Comparison of ENCODE assay signal across 8 cellular contexts in genomic region chr4:55395218-55395528, GRCh38. TPM values are rescaled to one million over a fixed set of nuclear protein-coding genes. Genes with fewer than 3 reads are reported as not detected.
DNase-seq lines count a peak whose midpoint lies in the region; ATAC-seq and TF ChIP-seq lines count a peak whose summit lies in the region.

No MANE protein-coding gene starts in this region.

- H3K9me2 ChIP-seq in HCT116 (ENCODE audit: insufficient read depth): no peaks in the 10 kb centered on the region

- peak overlapping the region; percentile 77 for H3K4me2 ChIP-seq in HCT116 (ENCODE audit: low read length)

- H3K4me1 ChIP-seq in BE2C: peaks cover 4% of the 10 kb centered on the region; the same call in 1 of the 2 replicates
- peaks cover 18 to 29% of the 10 kb centered on the region in 2 experiments for H3K4me1 ChIP-seq in HCT116 (ENCODE audit: control insufficient read depth in 1 of 2, insufficient read depth in 2 of 2, low read length in 2 of 2)
- H3K4me1 ChIP-seq in right lobe of liver: peaks cover 0 to 23% (median 0%) of the 10 kb centered on the region in 4 donors
- H3K4me1 ChIP-seq in vagina: peaks cover 26% of the 10 kb centered on the region

- WGBS in right lobe of liver (ENCODE audit: insufficient coverage, low coverage, low lambda C conversion rate, missing lambda C conversion rate): 2% methylated on average over 4 of the region's 4 CpGs

- peak; percentile 12; the same call in 1 of the 2 replicates for TF ChIP-seq RAD21 in HCT116 (IDR thresholded peaks at IDR 0.05; ENCODE audit: low read depth)

- H3K9me3 ChIP-seq in BE2C (no peaks in the 10 kb centered on the region), HCT116 (ENCODE audit: control insufficient read depth in 1 of 2, insufficient read depth in 1 of 2, low read depth in 1 of 2, low read length in 2 of 2) (no peaks in the 10 kb centered on the region), right lobe of liver (no peaks in the 10 kb centered on the region), vagina (no peaks in the 10 kb centered on the region)

- H3K79me2 ChIP-seq in HCT116 (ENCODE audit: insufficient read depth, low read length): peaks cover 42% of the 10 kb centered on the region

- H3K27me3 ChIP-seq in BE2C: no peaks in the 10 kb centered on the region
- no peaks in the 10 kb centered on the region for H3K27me3 ChIP-seq in HCT116 (ENCODE audit: insufficient read depth, low read length)
- no peaks in the 10 kb centered on the region for H3K27me3 ChIP-seq in right lobe of liver
- H3K27me3 ChIP-seq in vagina: no peaks in the 10 kb centered on the region

- peaks cover 10% of the 10 kb centered on the region for H3K36me3 ChIP-seq in BE2C
- H3K36me3 ChIP-seq in HCT116 (ENCODE audit: control insufficient read depth in 1 of 2, insufficient read depth in 2 of 2, low read length in 2 of 2): peaks cover 9 to 12% of the 10 kb centered on the region in 2 experiments; a peak in 3 of 4 replicates
- no peaks in the 10 kb centered on the region for H3K36me3 ChIP-seq in right lobe of liver
- H3K36me3 ChIP-seq in vagina: no peaks in the 10 kb centered on the region

- peaks cover 34% of the 10 kb centered on the region for H3K4me1 Mint-ChIP-seq in activated naive CD8-positive, alpha-beta T cell treated with anti-CD3 and anti-CD28 coated beads, Interleukin-2, amount 10 ng/mL, durations not matched to agents 7 days and 5 days

- no peaks in the 10 kb centered on the region for H3K27me3 Mint-ChIP-seq in activated naive CD8-positive, alpha-beta T cell treated with anti-CD3 and anti-CD28 coated beads, Interleukin-2, amount 10 ng/mL, durations not matched to agents 7 days and 5 days

- ATAC-seq in HCT116 (peak; percentile 1; the same call in 1 of the 2 replicates), right lobe of liver (no peak), GM21737 (IDR thresholded peaks at IDR 0.05; ENCODE audit: unreplicated experiment) (no peak)
- ATAC-seq in activated naive CD8-positive, alpha-beta T cell treated with anti-CD3 and anti-CD28 coated beads, Interleukin-2, amount 10 ng/mL, durations not matched to agents 7 days and 5 days (ENCODE audit: low read depth): no peak

- no peaks in the 10 kb centered on the region for H3K9me3 Mint-ChIP-seq in activated naive CD8-positive, alpha-beta T cell treated with anti-CD3 and anti-CD28 coated beads, Interleukin-2, amount 10 ng/mL, durations not matched to agents 7 days and 5 days

- H3K27ac ChIP-seq in HCT116 (ENCODE audit: low read depth, low read length) (peak overlapping the region; percentile 90), right lobe of liver (peak overlapping the region; percentile 88 to 97 (median 94)), vagina (peak overlapping the region; percentile 99)

- CTCF ChIA-PET in HCT116 (lab: Charles Lee): interaction anchor here (0.6 to 0.9 kb wide), 2 partner anchors 35 to 554 kb away, joined by 3 read pairs; partner anchors contain the start of gene CEP135

- no peak for DNase-seq in BE2C
- no peak for DNase-seq in HCT116 (ENCODE audit: low read depth, low spot score)
- no peak for DNase-seq in activated naive CD8-positive, alpha-beta T cell treated with anti-CD3 and anti-CD28 coated beads, Interleukin-2, amount 10 ng/mL, durations not matched to agents 7 days and 5 days
- DNase-seq in right lobe of liver: no peak
- no peak for DNase-seq in vagina (ENCODE audit: extremely low spot score in 2 of 2)
- DNase-seq in COLO668 (lab: John Stamatoyannopoulos, UW; ENCODE audit: unreplicated experiment): no peak
- no peak for DNase-seq in NCI-H1092 treated with DMSO at 0.1 percent for 48 hours (lab: John Stamatoyannopoulos, UW)

- no peak overlapping the region for H2AFZ ChIP-seq in HCT116 (ENCODE audit: low read depth, low read length, poor library complexity, severe bottlenecking)

- peak overlapping the region; percentile 96 for H3K4me3 Mint-ChIP-seq in activated naive CD8-positive, alpha-beta T cell treated with anti-CD3 and anti-CD28 coated beads, Interleukin-2, amount 10 ng/mL, durations not matched to agents 7 days and 5 days

- TF ChIP-seq CTCF in BE2C (IDR thresholded peaks at IDR 0.05; ENCODE audit: low read depth, low read length) (no peak), HCT116 (IDR thresholded peaks at IDR 0.05 in 2 of 3, conservative IDR thresholded peaks at IDR 0.05 in 1 of 3; ENCODE audit: borderline replicate concordance in 1 of 3, insufficient read depth in 1 of 3, low read depth in 2 of 3, low read length in 2 of 3) (peak in 2 of 3 experiments; percentile 14 to 23; a peak in 1 of 6 replicates), right lobe of liver (IDR thresholded peaks at IDR 0.05) (no peak), vagina (IDR thresholded peaks at IDR 0.05) (no peak)

- H3K9ac ChIP-seq in HCT116 (ENCODE audit: low read length): peak overlapping the region; percentile 92

- BruUV-seq in HCT116 (replicated peaks; lab: Mats Ljungman, UMichigan): TSS peak; percentile 93

- H4K20me1 ChIP-seq in HCT116 (ENCODE audit: insufficient read depth): peaks cover 13% of the 10 kb centered on the region; the same call in 1 of the 2 replicates

- RAD21 ChIA-PET in HCT116 (lab: Charles Lee; ENCODE audit: low non-redundant PET in 1 of 2, low total read pairs in 2 of 2, uncharacterized antibody in 2 of 2, unreplicated experiment in 2 of 2): interaction anchor here (0.7 to 1.1 kb wide), 2 partner anchors 9 to 48 kb away, joined by 3 read pairs; no protein-coding TSS in a partner anchor

- intact Hi-C loops in HCT116 (cut with micrococcal nuclease): loop anchor here (1.0 to 2.0 kb wide), 2 partner anchors 32 to 49 kb away; partner anchors contain the start of gene SRD5A3
- intact Hi-C loops in right lobe of liver (cut with DNase I): no loop called here
- intact Hi-C loops in vagina (cut with DNase I): loop anchor here (10.0 kb wide), 1 partner anchor 50 kb away; the partner anchor contains the start of gene SRD5A3

- peak overlapping the region; percentile 98 for H3K27ac Mint-ChIP-seq in activated naive CD8-positive, alpha-beta T cell treated with anti-CD3 and anti-CD28 coated beads, Interleukin-2, amount 10 ng/mL, durations not matched to agents 7 days and 5 days

- H3K4me3 ChIP-seq in BE2C (ENCODE audit: low read depth, low read length) (peak overlapping the region; percentile 80), HCT116 (replicated peaks in 1 of 2; ENCODE audit: low read depth in 1 of 2, low read length in 2 of 2) (peak overlapping the region; percentile 80 to 92), right lobe of liver (peak overlapping the region; percentile 84 to 98 (median 88)), vagina (peak overlapping the region; percentile 86 to 95)

- POLR2A ChIA-PET in HCT116 (lab: Charles Lee): interaction anchor here (1.2 to 2.2 kb wide), 3 partner anchors 9 to 50 kb away, joined by 3 to 12 read pairs (median 6); partner anchors contain the start of gene SRD5A3
- POLR2A ChIA-PET in activated naive CD8-positive, alpha-beta T cell treated with anti-CD3 and anti-CD28 coated beads, Interleukin-2, amount 10 ng/mL, durations not matched to agents 7 days and 5 days (lab: Charles Lee): interaction anchor here (0.6 to 2.2 kb wide), 5 partner anchors 9 to 151 kb away, joined by 3 to 10 read pairs (median 3); no protein-coding TSS in a partner anchor

- TF ChIP-seq POLR2A in HCT116 (IDR thresholded peaks at IDR 0.05; ENCODE audit: borderline replicate concordance, extremely low read depth, insufficient read depth, insufficient read length) (no peak), right lobe of liver (IDR thresholded peaks at IDR 0.05) (no peak), vagina (IDR thresholded peaks at IDR 0.05) (no peak)

- peaks cover 13% of the 10 kb centered on the region for H3K36me3 Mint-ChIP-seq in activated naive CD8-positive, alpha-beta T cell treated with anti-CD3 and anti-CD28 coated beads, Interleukin-2, amount 10 ng/mL, durations not matched to agents 7 days and 5 days

TF ChIP-seq in HCT116, 20 proteins besides CTCF, POLR2A, EP300 and RAD21:
- TF ChIP-seq TCF7L2 (IDR thresholded peaks at IDR 0.05; ENCODE audit: borderline replicate concordance, extremely low read depth, insufficient read depth, insufficient read length) (no peak), CBX3 (IDR thresholded peaks at IDR 0.05; ENCODE audit: low read depth) (0 out of 2 replicates have a peak, but pooled peaks have one; percentile 21)

RNA-seq across cellular contexts. Expression of gene TMEM165, which starts 0.6 kb away (rescaled TPM):
- 45.3 TPM for polyA plus RNA-seq in BE2C (2012; ENCODE audit: insufficient read depth, insufficient read length, low read depth)
- total RNA-seq in HCT116 (2021; ENCODE audit: unreplicated experiment): 60.7 TPM
- 19.7 and 24.4 TPM in 2 replicates for polyA plus RNA-seq in HCT116 (2012)
- total RNA-seq in activated naive CD8-positive, alpha-beta T cell treated with anti-CD3 and anti-CD28 coated beads, Interleukin-2, amount 10 ng/mL, durations not matched to agents 7 days and 5 days: 10 to 100 TPM; 68.4 to 72.6 TPM
- 10 to 100 TPM; 13.3 to 53.0 (median 23.0) TPM for total RNA-seq in right lobe of liver
- total RNA-seq in vagina: 171 TPM

RNA-seq across cellular contexts. Expression of gene SRD5A3, which starts 49.1 kb away (rescaled TPM):
- 4.4 TPM for polyA plus RNA-seq in BE2C (2012; ENCODE audit: insufficient read depth, insufficient read length, low read depth)
- total RNA-seq in HCT116 (2021; ENCODE audit: unreplicated experiment): 19.9 TPM
- polyA plus RNA-seq in HCT116 (2012): 9.1 and 11.2 TPM in 2 replicates
- total RNA-seq in activated naive CD8-positive, alpha-beta T cell treated with anti-CD3 and anti-CD28 coated beads, Interleukin-2, amount 10 ng/mL, durations not matched to agents 7 days and 5 days: 1 to 10 TPM; 5.9 to 6.0 TPM
- 10 to 100 TPM in 3 of 6 experiments, 1 to 10 TPM in 3; 7.7 to 13.9 (median 9.9) TPM for total RNA-seq in right lobe of liver
- total RNA-seq in vagina: 25.5 TPM

Comparison
In these comparisons a context has a peak if more than half of its experiments do, and no peak if none do; other contexts are left out.
1. CTCF ChIP-seq: peak in HCT116 (2 of 3); none in BE2C (single experiment), right lobe of liver (0 of 4) and vagina (0 of 3).
2. intact Hi-C loops: an anchor here in HCT116 (1.0 to 2.0 kb wide) and vagina (10.0 kb wide); none called in right lobe of liver.
3. Peak in every context shown above with its lines, with median percentiles within 50 percentile points of each other: H3K4me3 ChIP-seq and H3K27ac ChIP-seq.